Comparison of ENCODE assay signal across 23 cellular contexts in genomic region chr15:47769166-47769565, GRCh38. TPM values are rescaled to one million over a fixed set of nuclear protein-coding genes. Genes with fewer than 3 reads are reported as not detected.
DNase-seq lines count a peak whose midpoint lies in the region; ATAC-seq and TF ChIP-seq lines count a peak whose summit lies in the region.
"Had no signal": no experiment of that assay in that cellular context is flagged by ENCODE, and none has a peak within 500 bp of the region (broad histone marks: within the 10 kb centered on the region; RNA-seq: fewer than 3 reads in every experiment).

No MANE protein-coding gene starts in this region.

- H2BK120ac ChIP-seq in mesendoderm (ENCODE audit: low read depth, low read length), result no peak overlapping the region

- no peak overlapping the region for H3K4me2 ChIP-seq in mesendoderm (ENCODE audit: low read length)
- H3K4me2 ChIP-seq: A549; BLaER1 treated with 17β-estradiol and CSF1 and Interleukin-3, amounts not matched to agents 10 nM and 100 nM; GM23338 had no signal

- H2AK5ac ChIP-seq in mesendoderm (ENCODE audit: low read length), result no peak overlapping the region

- DNase-seq in cardiac muscle cell (ENCODE audit: low read depth in 1 of 2, low spot score in 1 of 2) (no peak), Right ventricle myocardium inferior (ENCODE audit: missing footprints) (no peak), mesendoderm (no peak), erythroblast (lab: John Stamatoyannopoulos, UW) (no peak), DMS 273 treated with DMSO at 0.1 percent for 48 hours (lab: John Stamatoyannopoulos, UW) (no peak)
- DNase-seq: 8988T; ACHN; AML-193; BE2C; CD4-positive, alpha-beta T cell; CD8-positive, alpha-beta memory T cell; DMS53; EL; GDM1; H9 had no signal

- no peaks in the 10 kb centered on the region for H3K79me1 ChIP-seq in mesendoderm (ENCODE audit: low read length)

- H3K18ac ChIP-seq in mesendoderm (ENCODE audit: low read length), result peak overlapping the region; percentile 22

- H4K8ac ChIP-seq in mesendoderm (ENCODE audit: low read depth, low read length), result no peak overlapping the region

- WGBS in mesendoderm (ENCODE audit: extremely low coverage, insufficient coverage, low lambda C conversion rate), result 100% methylated on average over 1 of the region's 5 CpGs

- H4K5ac ChIP-seq in mesendoderm (ENCODE audit: low read length), result no peak overlapping the region

- H3K4me1 ChIP-seq in cardiac muscle cell (ENCODE audit: low read depth) (peaks cover 37% of the 10 kb centered on the region), mesendoderm (ENCODE audit: control insufficient read depth, low read depth, low read length) (no peaks in the 10 kb centered on the region), skeletal muscle tissue (ENCODE audit: control insufficient read depth in 3 of 3, insufficient read depth in 3 of 3, low read length in 3 of 3) (peaks cover 0 to 5% (median 4%) of the 10 kb centered on the region in 3 donors)
- H3K4me1 ChIP-seq: A549; BE2C; BLaER1 treated with 17β-estradiol and CSF1 and Interleukin-3, amounts not matched to agents 10 nM and 100 nM had no signal

- no peaks in the 10 kb centered on the region for H3K79me2 ChIP-seq in mesendoderm (ENCODE audit: control insufficient read depth, insufficient read depth, low read length)

- peak overlapping the region; percentile 61 for H3K27ac ChIP-seq in cardiac muscle cell
- H3K27ac ChIP-seq in mesendoderm (ENCODE audit: low read depth, low read length), result no peak overlapping the region
- no peak overlapping the region for H3K27ac ChIP-seq in skeletal muscle tissue (ENCODE audit: low read depth, low read length)
- H3K27ac ChIP-seq: A549; BLaER1 treated with 17β-estradiol and CSF1 and Interleukin-3, amounts not matched to agents 10 nM and 100 nM had no signal

- H3K23ac ChIP-seq in mesendoderm (ENCODE audit: low read length), result no peak overlapping the region

- no peak overlapping the region for H3K4ac ChIP-seq in mesendoderm (ENCODE audit: low read depth, low read length)

- H3K36me3 ChIP-seq in cardiac muscle cell (peaks cover 68% of the 10 kb centered on the region), mesendoderm (ENCODE audit: control insufficient read depth, insufficient read depth, low read length) (peaks cover 8% of the 10 kb centered on the region), skeletal muscle tissue (ENCODE audit: control insufficient read depth in 3 of 3, insufficient read depth in 3 of 3, low read length in 3 of 3) (peaks cover 47 to 58% (median 58%) of the 10 kb centered on the region in 3 donors)
- H3K36me3 ChIP-seq: BE2C; BLaER1 treated with 17β-estradiol and CSF1 and Interleukin-3, amounts not matched to agents 10 nM and 100 nM had no signal

- H3K9ac ChIP-seq in mesendoderm (ENCODE audit: low read length), result no peak overlapping the region
- peak overlapping the region in 2 of 3 donors; percentile 10 to 34 for H3K9ac ChIP-seq in skeletal muscle tissue (ENCODE audit: low read depth in 1 of 3, low read length in 3 of 3)
- H3K9ac ChIP-seq: BLaER1 treated with 17β-estradiol and CSF1 and Interleukin-3, amounts not matched to agents 10 nM and 100 nM had no signal

- H3K56ac ChIP-seq in mesendoderm (ENCODE audit: low read length), result no peak overlapping the region

- no peaks in the 10 kb centered on the region for H3K27me3 ChIP-seq in cardiac muscle cell
- H3K27me3 ChIP-seq in mesendoderm (ENCODE audit: insufficient read depth, low read length, poor library complexity), result no peaks in the 10 kb centered on the region
- no peaks in the 10 kb centered on the region for H3K27me3 ChIP-seq in skeletal muscle tissue (ENCODE audit: control insufficient read depth in 3 of 3, insufficient read depth in 3 of 3, low read length in 3 of 3)
- H3K27me3 ChIP-seq: BE2C; BLaER1 treated with 17β-estradiol and CSF1 and Interleukin-3, amounts not matched to agents 10 nM and 100 nM had no signal

- no peak for TF ChIP-seq CTCF in cardiac muscle cell (IDR thresholded peaks at IDR 0.05; ENCODE audit: low read depth, low read length)

- no peak for TF ChIP-seq POLR2A in erythroblast (IDR thresholded peaks at IDR 0.05; ENCODE audit: low read length)

- no peak overlapping the region for H2BK5ac ChIP-seq in mesendoderm (ENCODE audit: low read length)

- ATAC-seq in Right ventricle myocardium inferior, result no peak
- ATAC-seq in HG03175 (IDR thresholded peaks at IDR 0.05; ENCODE audit: unreplicated experiment), result no peak
- ATAC-seq: A549, GM12878, GM23338, HCT116 had no signal

- no peak overlapping the region for H2BK15ac ChIP-seq in mesendoderm (replicated peaks; ENCODE audit: low read depth)

- no peaks in the 10 kb centered on the region for H3K9me3 ChIP-seq in cardiac muscle cell (ENCODE audit: low read depth)
- no peaks in the 10 kb centered on the region for H3K9me3 ChIP-seq in skeletal muscle tissue (ENCODE audit: control insufficient read depth in 3 of 3, low read length in 3 of 3)
- H3K9me3 ChIP-seq: A549, BE2C had no signal

- H3K4me3 ChIP-seq in cardiac muscle cell (no peak overlapping the region), mesendoderm (ENCODE audit: low read length) (no peak overlapping the region), skeletal muscle tissue (ENCODE audit: low read length in 3 of 3) (no peak overlapping the region)
- H3K4me3 ChIP-seq: A549; BLaER1 treated with 17β-estradiol and CSF1 and Interleukin-3, amounts not matched to agents 10 nM and 100 nM; GM12878; GM23338 had no signal

- intact Hi-C loops in Right ventricle myocardium inferior (cut with DNase I), result no loop called here

RNA-seq across cellular contexts. Expression of gene SEMA6D, which starts 51.9 kb away (rescaled TPM):
- total RNA-seq in cardiac muscle cell, result 71.3 and 90.6 TPM in 2 replicates
- 77.6 and 100 TPM in 2 replicates for polyA plus RNA-seq in cardiac muscle cell
- 17.7 TPM for total RNA-seq in Right ventricle myocardium inferior
- polyA plus RNA-seq in mesendoderm (2013, experiment 1 of 2), result 1.9 TPM
- polyA plus RNA-seq in mesendoderm (2013, experiment 2 of 2), result 1.6 TPM
- total RNA-seq in skeletal muscle tissue, result 26.6 TPM
- total RNA-seq: CD4-positive, alpha-beta T cell; CD8-positive, alpha-beta memory T cell had no signal
- polyA plus RNA-seq: A549; CD14-positive monocyte; CD8-positive, alpha-beta memory T cell had no signal
